Comparison of ENCODE assay signal across 13 cellular contexts in genomic region chr7:21364838-21365267, GRCh38.
A peak's percentile ranks its signal among the peaks of the same experiment; 100 is the strongest.
DNase-seq lines count a peak whose midpoint lies in the region; ATAC-seq and TF ChIP-seq lines count a peak whose summit lies in the region.
"Had no signal": no experiment of that assay in that cellular context is flagged by ENCODE, and none has a peak within 500 bp of the region (broad histone marks: within the 10 kb centered on the region; RNA-seq: fewer than 3 reads in every experiment).

No MANE protein-coding gene starts in this region.

- TF ChIP-seq EP300 in SK-N-SH (IDR thresholded peaks at IDR 0.05; ENCODE audit: borderline replicate concordance in 1 of 2, low read depth in 1 of 2, low read length in 1 of 2), result no peak

- no peak overlapping the region for H3K4me2 ChIP-seq in SK-N-SH

- H3K9me3 Mint-ChIP-seq in CD8-positive, alpha-beta T cell, result no peaks in the 10 kb centered on the region

- no peaks in the 10 kb centered on the region for H3K36me3 Mint-ChIP-seq in CD8-positive, alpha-beta T cell

- H3K36me3 ChIP-seq in SK-N-SH (replicated peaks in 1 of 2; ENCODE audit: control insufficient read depth in 1 of 2, insufficient read depth in 2 of 2, low read length in 1 of 2) (no peaks in the 10 kb centered on the region), uterus (no peaks in the 10 kb centered on the region)
- H3K36me3 ChIP-seq in CD8-positive, alpha-beta T cell (ENCODE audit: insufficient read depth, low read length), result no peaks in the 10 kb centered on the region
- H3K36me3 ChIP-seq: transverse colon had no signal

- no peak overlapping the region for H3K27ac Mint-ChIP-seq in CD8-positive, alpha-beta T cell

- POLR2A ChIA-PET in SK-N-SH (lab: Yijun Ruan, JAX), result no interaction called here
- POLR2A ChIA-PET in CD8-positive, alpha-beta T cell (lab: Charles Lee), result no interaction called here

- no peak overlapping the region for H2AFZ ChIP-seq in SK-N-SH (ENCODE audit: low read depth)

- no peaks in the 10 kb centered on the region for H3K4me1 ChIP-seq in SK-N-SH (ENCODE audit: control insufficient read depth in 1 of 2, insufficient read depth in 2 of 2, low read depth in 1 of 2, low read length in 1 of 2)
- H3K4me1 ChIP-seq in CD8-positive, alpha-beta T cell (ENCODE audit: insufficient read depth, low read length), result no peaks in the 10 kb centered on the region
- H3K4me1 ChIP-seq in uterus, result no peaks in the 10 kb centered on the region

- H3K27ac ChIP-seq in SK-N-SH (ENCODE audit: low read depth in 2 of 2, low read length in 1 of 2) (no peak overlapping the region), uterus (no peak overlapping the region)
- no peak overlapping the region for H3K27ac ChIP-seq in CD8-positive, alpha-beta T cell (ENCODE audit: low read depth, low read length)
- H3K27ac ChIP-seq: transverse colon had no signal

- no peak for TF ChIP-seq RAD21 in SK-N-SH (IDR thresholded peaks at IDR 0.05; ENCODE audit: low read length)

- TF ChIP-seq CTCF in SK-N-SH (IDR thresholded peaks at IDR 0.05) (no peak), astrocyte of the spinal cord (IDR thresholded peaks at IDR 0.05; ENCODE audit: low read depth, low read length) (no peak), uterus (IDR thresholded peaks at IDR 0.05) (no peak)
- TF ChIP-seq CTCF in CD8-positive, alpha-beta T cell (IDR thresholded peaks at IDR 0.05), result no peak

- no peak for ATAC-seq in SK-N-SH treated with all-trans-retinoic acid at 6 μM for 48 hours
- ATAC-seq in GM21423 (IDR thresholded peaks at IDR 0.05; ENCODE audit: unreplicated experiment), result peak; percentile 69
- ATAC-seq in HG03108 (IDR thresholded peaks at IDR 0.05; ENCODE audit: unreplicated experiment), result peak; percentile 70
- ATAC-seq in CD8-positive, alpha-beta T cell, result no peak
- ATAC-seq: esophagus mucosa had no signal

- H3K4me3 ChIP-seq in SK-N-SH (ENCODE audit: low read depth in 2 of 2, low read length in 1 of 2) (no peak overlapping the region), astrocyte of the spinal cord (ENCODE audit: low read depth, low read length) (no peak overlapping the region), uterus (no peak overlapping the region)
- H3K4me3 ChIP-seq in CD8-positive, alpha-beta T cell (ENCODE audit: low read depth, low read length), result no peak overlapping the region
- H3K4me3 ChIP-seq: transverse colon had no signal

- H3K9me2 ChIP-seq in SK-N-SH, result no peaks in the 10 kb centered on the region

- no peak overlapping the region for H3K4me3 Mint-ChIP-seq in CD8-positive, alpha-beta T cell

- H4K20me1 ChIP-seq in SK-N-SH (ENCODE audit: insufficient read depth), result no peaks in the 10 kb centered on the region

- TF ChIP-seq POLR2A in uterus (IDR thresholded peaks at IDR 0.05), result no peak

- no peak overlapping the region for H3K9ac ChIP-seq in SK-N-SH

- in situ Hi-C loops in astrocyte of the spinal cord (cut with HindIII; ENCODE audit: low sequenced_read_pairs), result no loop called here

- CTCF ChIA-PET in SK-N-SH (lab: Yijun Ruan, JAX), result interaction anchor here (0.7 kb wide), 1 partner anchor 50 kb away, joined by 3 read pairs; no protein-coding TSS in a partner anchor
- CTCF ChIA-PET in CD8-positive, alpha-beta T cell (lab: Charles Lee), result no interaction called here

- H3K27me3 ChIP-seq in SK-N-SH (ENCODE audit: insufficient read depth) (no peaks in the 10 kb centered on the region; the same call in 1 of the 2 replicates), uterus (no peaks in the 10 kb centered on the region)
- H3K27me3 ChIP-seq in CD8-positive, alpha-beta T cell (ENCODE audit: insufficient read depth, low read length), result no peaks in the 10 kb centered on the region
- H3K27me3 ChIP-seq: transverse colon had no signal

- DNase-seq in SK-N-SH (no peak), astrocyte of the spinal cord (ENCODE audit: low read depth, low spot score) (peak; percentile 1), NCI-H1092 (lab: John Stamatoyannopoulos, UW) (no peak), uterus (no peak)
- no peak for DNase-seq in CD8-positive, alpha-beta T cell
- DNase-seq: NCI-H1105 treated with DMSO at 0.1 percent for 48 hours; nucleus accumbens; stimulated activated CD4-positive, alpha-beta T cell treated with anti-CD3 and anti-CD28 coated beads, Interleukin-4, amount 100 ng/mL, for 1 hour; transverse colon had no signal

- no peaks in the 10 kb centered on the region for H3K27me3 Mint-ChIP-seq in CD8-positive, alpha-beta T cell (ENCODE audit: low read depth)

- H3K9me3 ChIP-seq in SK-N-SH, result no peaks in the 10 kb centered on the region
- H3K9me3 ChIP-seq in CD8-positive, alpha-beta T cell (ENCODE audit: low read length), result no peaks in the 10 kb centered on the region
- H3K9me3 ChIP-seq in uterus, result peaks cover 0 to 4% of the 10 kb centered on the region in 2 donors
- H3K9me3 ChIP-seq: transverse colon had no signal

- H3K4me1 Mint-ChIP-seq in CD8-positive, alpha-beta T cell (ENCODE audit: low read depth), result peaks cover 18% of the 10 kb centered on the region

- no peaks in the 10 kb centered on the region for H3F3A ChIP-seq in SK-N-SH (replicated peaks; ENCODE audit: insufficient read depth)

- no peaks in the 10 kb centered on the region for H3K79me2 ChIP-seq in SK-N-SH (ENCODE audit: insufficient read depth)

- WGBS in SK-N-SH (ENCODE audit: low lambda C conversion rate), result 36% methylated on average over 2 of the region's 2 CpGs

- intact Hi-C loops in CD8-positive, alpha-beta T cell (cut with DNase I, micrococcal nuclease), result no loop called here
- intact Hi-C loops in uterus (cut with DNase I; ENCODE audit: low total_unique reads), result no loop called here

TF ChIP-seq in SK-N-SH treated with all-trans-retinoic acid at 6 μM for 48 hours, 23 proteins besides CTCF, POLR2A, EP300 and RAD21:
- peak; percentile 72 for TF ChIP-seq ZNF8 (CRISPR knock-in tag; IDR thresholded peaks at IDR 0.05)
- TF ChIP-seq ZFP3 (CRISPR knock-in tag; IDR thresholded peaks at IDR 0.05), result no peak
- no peak for TF ChIP-seq ESRRG (CRISPR knock-in tag; IDR thresholded peaks at IDR 0.05)
TF ChIP-seq in SK-N-SH treated with all-trans-retinoic acid at 6 μM for 48 hours: peak in this region for 1.

TF ChIP-seq in SK-N-SH, 30 proteins besides CTCF, POLR2A, EP300 and RAD21:
- TF ChIP-seq, protein P1, sequence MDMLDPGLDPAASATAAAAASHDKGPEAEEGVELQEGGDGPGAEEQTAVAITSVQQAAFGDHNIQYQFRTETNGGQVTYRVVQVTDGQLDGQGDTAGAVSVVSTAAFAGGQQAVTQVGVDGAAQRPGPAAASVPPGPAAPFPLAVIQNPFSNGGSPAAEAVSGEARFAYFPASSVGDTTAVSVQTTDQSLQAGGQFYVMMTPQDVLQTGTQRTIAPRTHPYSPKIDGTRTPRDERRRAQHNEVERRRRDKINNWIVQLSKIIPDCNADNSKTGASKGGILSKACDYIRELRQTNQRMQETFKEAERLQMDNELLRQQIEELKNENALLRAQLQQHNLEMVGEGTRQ (IDR thresholded peaks at IDR 0.05; ENCODE audit: borderline replicate concordance, low read depth, low read length), result no peak
- TF ChIP-seq JUND (IDR thresholded peaks at IDR 0.05) (no peak), RFX5 (IDR thresholded peaks at IDR 0.05; ENCODE audit: low read length) (no peak), MEF2A (IDR thresholded peaks at IDR 0.05; ENCODE audit: borderline replicate concordance, low read depth) (no peak), FOXJ3 (CRISPR knock-in tag; IDR thresholded peaks at IDR 0.05) (no peak)
- TF ChIP-seq, protein P2, sequence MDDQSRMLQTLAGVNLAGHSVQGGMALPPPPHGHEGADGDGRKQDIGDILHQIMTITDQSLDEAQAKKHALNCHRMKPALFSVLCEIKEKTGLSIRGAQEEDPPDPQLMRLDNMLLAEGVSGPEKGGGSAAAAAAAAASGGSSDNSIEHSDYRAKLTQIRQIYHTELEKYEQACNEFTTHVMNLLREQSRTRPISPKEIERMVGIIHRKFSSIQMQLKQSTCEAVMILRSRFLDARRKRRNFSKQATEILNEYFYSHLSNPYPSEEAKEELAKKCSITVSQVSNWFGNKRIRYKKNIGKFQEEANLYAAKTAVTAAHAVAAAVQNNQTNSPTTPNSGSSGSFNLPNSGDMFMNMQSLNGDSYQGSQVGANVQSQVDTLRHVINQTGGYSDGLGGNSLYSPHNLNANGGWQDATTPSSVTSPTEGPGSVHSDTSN (IDR thresholded peaks at IDR 0.05), result no peak

Comparison
In these comparisons a context has a peak if more than half of its experiments do, and no peak if none do; other contexts are left out.
1. ATAC-seq: peak in GM21423 (single experiment) and HG03108 (single experiment); none in SK-N-SH treated with all-trans-retinoic acid at 6 μM for 48 hours (single experiment) and CD8-positive, alpha-beta T cell (single experiment).